Comparison of ENCODE assay signal across 29 cellular contexts in the genomic region with DNA sequence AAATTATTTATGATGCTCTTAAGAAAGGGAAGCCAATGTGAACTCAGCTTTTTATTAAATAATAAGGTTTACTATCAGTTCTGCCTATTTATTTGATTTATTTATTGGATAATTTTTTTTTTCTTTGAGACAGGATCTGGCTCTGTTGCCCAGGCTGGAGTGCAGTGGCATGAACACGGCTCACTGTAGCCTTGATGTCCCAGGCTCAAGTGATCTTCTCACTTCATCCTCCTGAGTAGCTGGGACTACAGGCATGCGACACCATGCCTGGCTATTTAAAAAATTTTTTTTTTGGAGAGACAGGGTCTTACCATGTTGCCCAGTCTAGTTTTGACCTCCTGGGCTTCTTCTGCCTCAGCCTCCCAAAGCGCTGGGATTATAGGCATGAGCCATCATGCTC.
"Had no signal": no experiment of that assay in that cellular context is flagged by ENCODE, and none has a peak within 500 bp of the region (broad histone marks: within the 10 kb centered on the region; RNA-seq: fewer than 3 reads in every experiment).

No MANE protein-coding gene starts in this region.

- H3K27me3 Mint-ChIP-seq: dendritic cell treated with granulocyte-macrophage colony-stimulating factor and Interleukin-4, amounts not matched to agents 40 ng/mL and 50 ng/mL, for 4 days; effector memory CD8-positive, alpha-beta T cell had no signal

- H3K4me1 ChIP-seq: colonic mucosa, esophagus squamous epithelium, foreskin keratinocyte, gastrocnemius medialis, gastroesophageal sphincter had no signal

- FAIRE-seq: endometrium, endothelial cell of umbilical vein, frontal cortex had no signal

- ATAC-seq: effector memory CD8-positive, alpha-beta T cell; esophagus mucosa; foreskin keratinocyte; gastrocnemius medialis; gastroesophageal sphincter; heart left ventricle; heart right ventricle had no signal

- H3K9me3 ChIP-seq: colonic mucosa, esophagus muscularis mucosa, esophagus squamous epithelium, gastrocnemius medialis, gastroesophageal sphincter, heart left ventricle, heart right ventricle had no signal

- H3K4me3 ChIP-seq: colonic mucosa, coronary artery, dorsolateral prefrontal cortex, esophagus muscularis mucosa, esophagus squamous epithelium, gastrocnemius medialis, gastroesophageal sphincter, heart left ventricle, heart right ventricle, hepatocyte had no signal

- H3K27ac Mint-ChIP-seq: dendritic cell treated with granulocyte-macrophage colony-stimulating factor and Interleukin-4, amounts not matched to agents 40 ng/mL and 50 ng/mL, for 4 days; effector memory CD8-positive, alpha-beta T cell; endodermal cell had no signal

- DNase-seq: colonic mucosa; cortex of kidney; dermis blood vessel endothelial cell; dorsolateral prefrontal cortex; effector CD4-positive, alpha-beta T cell; effector CD8-positive, alpha-beta T cell; effector memory CD4-positive, alpha-beta T cell; effector memory CD8-positive, alpha-beta T cell; endodermal cell; erythroblast; esophagus squamous epithelium; foreskin fibroblast; foreskin keratinocyte; foreskin melanocyte; gastrocnemius medialis; glutamatergic neuron; head of caudate nucleus; heart left ventricle; heart right ventricle had no signal

- H3K27ac ChIP-seq: colonic mucosa, coronary artery, dorsolateral prefrontal cortex, epithelial cell of prostate, esophagus muscularis mucosa, esophagus squamous epithelium, foreskin keratinocyte, gastrocnemius medialis, gastroesophageal sphincter, heart left ventricle, heart right ventricle, hepatocyte had no signal

- H3K79me2 ChIP-seq: hepatocyte had no signal

- H3K36me3 ChIP-seq: colonic mucosa had no signal

- H3K9me3 Mint-ChIP-seq: dendritic cell treated with granulocyte-macrophage colony-stimulating factor and Interleukin-4, amounts not matched to agents 40 ng/mL and 50 ng/mL, for 4 days; effector memory CD8-positive, alpha-beta T cell; endodermal cell had no signal

- H3K4me1 Mint-ChIP-seq: endodermal cell had no signal

- H3K4me3 Mint-ChIP-seq: dendritic cell treated with granulocyte-macrophage colony-stimulating factor and Interleukin-4, amounts not matched to agents 40 ng/mL and 50 ng/mL, for 4 days; effector memory CD8-positive, alpha-beta T cell; endodermal cell had no signal

- H2AFZ ChIP-seq: hepatocyte had no signal

- H3K27me3 ChIP-seq: colonic mucosa, dorsolateral prefrontal cortex, esophagus muscularis mucosa, esophagus squamous epithelium, foreskin keratinocyte, gastrocnemius medialis, gastroesophageal sphincter, heart left ventricle, heart right ventricle, hepatocyte had no signal

- H3K4me2 ChIP-seq: hepatocyte had no signal
